Comparison of ENCODE assay signal across 28 cellular contexts in genomic region chr5:177610131-177610769, GRCh38. TPM values are rescaled to one million over a fixed set of nuclear protein-coding genes. Genes with fewer than 3 reads are reported as not detected.
DNase-seq lines count a peak whose midpoint lies in the region; ATAC-seq and TF ChIP-seq lines count a peak whose summit lies in the region.
"Had no signal": no experiment of that assay in that cellular context is flagged by ENCODE, and none has a peak within 500 bp of the region (broad histone marks: within the 10 kb centered on the region; RNA-seq: fewer than 3 reads in every experiment).

No MANE protein-coding gene starts in this region.

- H3K27me3 ChIP-seq in testis = no peaks in the 10 kb centered on the region
- H3K27me3 ChIP-seq: left lung, upper lobe of right lung had no signal

- POLR2A ChIA-PET in naive thymus-derived CD8-positive, alpha-beta T cell (lab: Charles Lee) = no interaction called here

- 72 to 75% methylated on average over 12 of the region's 13 CpGs for WGBS in testis, 2 donors

- no peak overlapping the region for H3K4me3 Mint-ChIP-seq in activated T-cell treated with anti-CD3 and anti-CD28 coated beads, Interleukin-2, amount 50 U/mL, for 24 hours
- no peak overlapping the region for H3K4me3 Mint-ChIP-seq in naive thymus-derived CD8-positive, alpha-beta T cell

- no peaks in the 10 kb centered on the region for H3K27me3 Mint-ChIP-seq in activated T-cell treated with anti-CD3 and anti-CD28 coated beads, Interleukin-2, amount 50 U/mL, for 24 hours
- no peaks in the 10 kb centered on the region for H3K27me3 Mint-ChIP-seq in naive thymus-derived CD8-positive, alpha-beta T cell

- no peak for TF ChIP-seq CTCF in testis (IDR thresholded peaks at IDR 0.05)

- peak overlapping the region in 1 of 2 donors; percentile 31 for H3K27ac ChIP-seq in testis
- H3K27ac ChIP-seq: left lung, psoas muscle, upper lobe of right lung had no signal

- peak overlapping the region; percentile 45 for H3K27ac Mint-ChIP-seq in activated T-cell treated with anti-CD3 and anti-CD28 coated beads, Interleukin-2, amount 50 U/mL, for 24 hours
- peak overlapping the region in 6 of 10 donors; percentile 39 to 88 (median 62) for H3K27ac Mint-ChIP-seq in naive thymus-derived CD8-positive, alpha-beta T cell

- no peaks in the 10 kb centered on the region for H3K9me3 ChIP-seq in testis
- H3K9me3 ChIP-seq: left lung, psoas muscle, SK-N-SH, upper lobe of right lung had no signal

- TF ChIP-seq POLR2A in testis (IDR thresholded peaks at IDR 0.05) = no peak

- ATAC-seq in naive thymus-derived CD8-positive, alpha-beta T cell = no peak
- no peak for ATAC-seq in HG03095 (IDR thresholded peaks at IDR 0.05; ENCODE audit: unreplicated experiment)
- ATAC-seq: activated CD4-positive, CD25-positive, alpha-beta regulatory T cell treated with anti-CD3 and anti-CD28 coated beads, Interleukin-2, amount 50 U/mL, for 24 hours; GM12878; left lung; Right ventricle myocardium inferior had no signal

- intact Hi-C loops in testis (cut with DNase I; ENCODE audit: low total_unique reads) = no loop called here

- H3K36me3 ChIP-seq in testis (ENCODE audit: low read depth, missing control alignments) = no peaks in the 10 kb centered on the region
- H3K36me3 ChIP-seq: upper lobe of right lung had no signal

- peaks cover 14% of the 10 kb centered on the region for H3K4me1 Mint-ChIP-seq in activated T-cell treated with anti-CD3 and anti-CD28 coated beads, Interleukin-2, amount 50 U/mL, for 24 hours (ENCODE audit: low read depth)
- peaks cover 12 to 25% (median 19%) of the 10 kb centered on the region in 4 donors for H3K4me1 Mint-ChIP-seq in naive thymus-derived CD8-positive, alpha-beta T cell

- no peaks in the 10 kb centered on the region for H3K9me3 Mint-ChIP-seq in activated T-cell treated with anti-CD3 and anti-CD28 coated beads, Interleukin-2, amount 50 U/mL, for 24 hours
- no peaks in the 10 kb centered on the region for H3K9me3 Mint-ChIP-seq in naive thymus-derived CD8-positive, alpha-beta T cell

- H3K4me1 ChIP-seq in testis = peaks cover 17% of the 10 kb centered on the region
- H3K4me1 ChIP-seq: left lung, upper lobe of right lung had no signal

- no peak for DNase-seq in activated T-cell treated with anti-CD3 and anti-CD28 coated beads, Interleukin-2, amount 50 U/mL, for 24 hours
- DNase-seq in activated T-cell treated with anti-CD3 and anti-CD28 coated beads for 4 hours (no peak), testis (peak; percentile 53), ureter (ENCODE audit: low spot score) (no peak)
- DNase-seq in naive thymus-derived CD8-positive, alpha-beta T cell = no peak
- DNase-seq in activated effector memory CD4-positive, alpha-beta T cell treated with anti-CD3 and anti-CD28 coated beads, Interleukin-2, amount 50 U/mL, for 16 hours = no peak
- DNase-seq: activated effector memory CD4-positive, alpha-beta T cell treated with Interleukin-2 at 50 U/mL for 16 hours; AML-193; caudate nucleus; DMS153; foreskin fibroblast; GOT3; KG1; left lung; mesendoderm; NCI-H1105 treated with DMSO at 0.1 percent for 48 hours; NCI-H1930; NCI-H526; NK-92 treated with Interleukin-12 subunit alpha and Interleukin-12 subunit beta, amount 100 ng/mL, for 24 hours; psoas muscle; SK-N-SH; stimulated activated CD4-positive, alpha-beta T cell treated with anti-CD3 and anti-CD28 coated beads, Interleukin-4, amount 100 ng/mL, for 4 hours; upper lobe of right lung had no signal

- no peak overlapping the region for H3K4me3 ChIP-seq in testis
- H3K4me3 ChIP-seq: GM12878, left lung, psoas muscle, upper lobe of right lung had no signal

- H3K36me3 Mint-ChIP-seq in activated T-cell treated with anti-CD3 and anti-CD28 coated beads, Interleukin-2, amount 50 U/mL, for 24 hours (ENCODE audit: low read depth) = peaks cover 64% of the 10 kb centered on the region
- peaks cover 0 to 18% (median 0%) of the 10 kb centered on the region in 3 donors for H3K36me3 Mint-ChIP-seq in naive thymus-derived CD8-positive, alpha-beta T cell

TF ChIP-seq in PFSK-1, 5 proteins besides CTCF, POLR2A, EP300 and RAD21:
- TF ChIP-seq POLR2AphosphoS5 (IDR thresholded peaks at IDR 0.05; ENCODE audit: low read depth, low read length) (peak; percentile 11; the same call in 1 of the 2 replicates), REST (IDR thresholded peaks at IDR 0.05; ENCODE audit: insufficient read depth in 1 of 2, low read depth in 2 of 2, low read length in 2 of 2) (no peak)

RNA-seq across cellular contexts. Expression of gene B4GALT7, which starts 10.3 kb away (rescaled TPM):
- 38.0 TPM for polyA plus RNA-seq in PFSK-1 (2012; ENCODE audit: insufficient read length, low read depth)
- 10 to 100 TPM; 36.2 to 39.3 TPM for total RNA-seq in naive thymus-derived CD8-positive, alpha-beta T cell
- 10 to 100 TPM; 14.8 to 21.1 (median 18.7) TPM for polyA plus RNA-seq in naive thymus-derived CD8-positive, alpha-beta T cell
- total RNA-seq in testis = 10 to 100 TPM; 49.9 to 55.7 TPM
- 39.9 TPM for polyA plus RNA-seq in testis (ENCODE audit: insufficient read depth, low read depth, low replicate concordance)
- total RNA-seq in ureter = 45.7 TPM

RNA-seq across cellular contexts. Expression of gene TMED9, which starts 18.2 kb away (rescaled TPM):
- polyA plus RNA-seq in PFSK-1 (2012; ENCODE audit: insufficient read length, low read depth) = 162 TPM
- 10 to 100 TPM; 61.5 to 63.1 TPM for total RNA-seq in naive thymus-derived CD8-positive, alpha-beta T cell
- 100 to 1,000 TPM in 1 of 3 donors, 10 to 100 TPM in 2; 89.0 to 121 (median 93.8) TPM for polyA plus RNA-seq in naive thymus-derived CD8-positive, alpha-beta T cell
- total RNA-seq in testis = 100 to 1,000 TPM; 122 to 128 TPM
- polyA plus RNA-seq in testis (ENCODE audit: insufficient read depth, low read depth, low replicate concordance) = 140 TPM
- 137 TPM for total RNA-seq in ureter

RNA-seq across cellular contexts. Expression of gene FAM193B, which starts 55.9 kb away (rescaled TPM):
- polyA plus RNA-seq in PFSK-1 (2012; ENCODE audit: insufficient read length, low read depth) = 69.2 TPM
- total RNA-seq in naive thymus-derived CD8-positive, alpha-beta T cell = 100 to 1,000 TPM; 214 to 225 TPM
- polyA plus RNA-seq in naive thymus-derived CD8-positive, alpha-beta T cell = 1 to 10 TPM; 1.6 to 5.5 (median 3.4) TPM
- total RNA-seq in testis (100 to 1,000 TPM; 111 to 157 TPM), ureter (76.0 TPM)
- 81.3 TPM for polyA plus RNA-seq in testis (ENCODE audit: insufficient read depth, low read depth, low replicate concordance)
